ENCODE assay signal across 8 cellular contexts in the genomic region with DNA sequence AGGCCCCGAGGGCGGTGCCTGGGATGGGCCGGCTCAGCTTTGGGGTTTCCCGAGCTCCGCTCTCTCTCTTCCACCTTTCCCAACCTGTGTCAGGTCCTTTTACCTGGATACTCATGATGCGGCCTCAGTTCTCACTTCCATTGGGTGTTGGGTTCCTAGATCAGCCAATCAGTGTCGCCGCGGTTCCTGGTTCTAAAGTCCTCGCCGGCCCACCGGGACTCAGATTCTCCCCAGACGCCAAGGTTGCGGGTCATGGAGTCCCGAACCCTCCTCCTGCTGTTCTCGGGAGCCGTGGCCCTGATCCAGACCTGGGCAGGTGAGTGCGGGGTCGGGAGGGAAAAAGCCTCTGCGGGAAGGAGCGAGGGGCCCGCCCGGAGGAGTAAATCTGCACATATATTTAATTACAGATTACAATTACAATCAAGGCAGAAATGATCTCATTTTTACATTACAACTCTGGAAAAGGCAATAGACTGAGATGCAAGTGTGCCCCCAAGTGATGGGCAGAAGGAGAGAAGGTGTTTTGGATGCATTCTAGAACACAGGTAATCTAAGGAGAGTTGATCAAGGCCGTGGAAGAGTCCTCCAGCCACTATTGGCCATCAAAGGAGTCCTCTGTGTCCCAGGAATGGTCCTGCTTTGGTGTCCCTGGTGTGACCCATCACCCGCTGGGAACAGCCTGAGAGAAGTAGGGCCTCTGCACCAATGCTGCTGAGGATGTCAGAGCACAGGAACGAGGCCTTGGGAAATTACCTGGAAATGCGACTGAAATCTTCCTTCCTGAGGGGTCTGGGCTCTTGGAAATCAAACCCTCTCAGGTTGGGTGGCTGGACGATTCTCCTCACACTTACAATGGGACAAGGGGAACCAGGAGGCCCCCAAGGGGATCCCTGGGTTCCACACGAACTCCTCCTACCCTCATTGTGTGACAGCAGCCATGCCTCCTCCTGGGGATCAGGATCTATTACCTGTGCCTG. TPM values are rescaled to one million over a fixed set of nuclear protein-coding genes. Genes with fewer than 3 reads are reported as not detected.
A peak's percentile ranks its signal among the peaks of the same experiment; 100 is the strongest.
DNase-seq lines count a peak whose midpoint lies in the region; ATAC-seq and TF ChIP-seq lines count a peak whose summit lies in the region.

No MANE protein-coding gene starts in this region.

- peak; percentile 97 for TF ChIP-seq POLR2A in transverse colon (IDR thresholded peaks at IDR 0.05)

- H3K27ac ChIP-seq in SU-DHL-6 (ENCODE audit: low read depth, low read length) (no peak overlapping the region), transverse colon (peak overlapping the region; percentile 76 to 84 (median 80))

- H3K27me3 ChIP-seq in SU-DHL-6 (ENCODE audit: low read length): no peaks in the 10 kb centered on the region
- no peaks in the 10 kb centered on the region for H3K27me3 ChIP-seq in transverse colon

- peaks cover 7 to 23% (median 15%) of the 10 kb centered on the region in 4 donors for H3K4me1 ChIP-seq in transverse colon

- intact Hi-C loops in left ventricle myocardium superior (cut with micrococcal nuclease): no loop called here
- intact Hi-C loops in posterior vena cava (cut with DNase I): no loop called here
- intact Hi-C loops in transverse colon (cut with DNase I; ENCODE audit: low total_unique reads): no loop called here

- no peaks in the 10 kb centered on the region for H4K20me1 ChIP-seq in SU-DHL-6 (ENCODE audit: low read depth, low read length)

- no peak for TF ChIP-seq CTCF in SU-DHL-6 (IDR thresholded peaks at IDR 0.05; ENCODE audit: insufficient read depth, low read length, poor library complexity, severe bottlenecking)
- no peak for TF ChIP-seq CTCF in transverse colon (IDR thresholded peaks at IDR 0.05)

- H3K4me3 ChIP-seq in SU-DHL-6 (ENCODE audit: insufficient read depth, low read length, poor library complexity, severe bottlenecking) (peak overlapping the region; percentile 33), transverse colon (peak overlapping the region; percentile 40 to 69 (median 55))

- H3K79me2 ChIP-seq in SU-DHL-6 (ENCODE audit: insufficient read depth, low read length): no peaks in the 10 kb centered on the region

- no peaks in the 10 kb centered on the region for H3K36me3 ChIP-seq in SU-DHL-6 (ENCODE audit: low read length)
- no peaks in the 10 kb centered on the region for H3K36me3 ChIP-seq in transverse colon

- WGBS in transverse colon (ENCODE audit: low coverage in 1 of 2), 2 donors: 8 to 50% methylated on average over 1 to 29 of the region's 29 CpGs

- peak overlapping the region; percentile 48 for H3K4me2 ChIP-seq in SU-DHL-6 (ENCODE audit: low read depth, low read length, poor library complexity, severe bottlenecking)

- peak overlapping the region; percentile 80 for H2AFZ ChIP-seq in SU-DHL-6 (ENCODE audit: low read depth, low read length, severe bottlenecking)

- no peaks in the 10 kb centered on the region for H3K9me3 ChIP-seq in SU-DHL-6 (ENCODE audit: insufficient read depth, low read length)
- H3K9me3 ChIP-seq in transverse colon: no peaks in the 10 kb centered on the region

- ATAC-seq in GM21381 (IDR thresholded peaks at IDR 0.05; ENCODE audit: unreplicated experiment) (peak; percentile 85), left ventricle myocardium superior (peak; percentile 97)

- no peak for TF ChIP-seq EP300 in transverse colon (IDR thresholded peaks at IDR 0.05; ENCODE audit: low read depth)

- H3K9me2 ChIP-seq in SU-DHL-6 (replicated peaks; ENCODE audit: insufficient read depth, low read length): no peaks in the 10 kb centered on the region

- in situ Hi-C loops in Caki2 (cut with HindIII; ENCODE audit: low pct_unique_long_range_greater_than_20kb, low sequenced_read_pairs): no loop called here
- in situ Hi-C loops in transverse colon (cut with MboI; ENCODE audit: low pct_ligation_motif_present in 1 of 4, low pct_unique_long_range_greater_than_20kb in 1 of 4, low sequenced_read_pairs in 3 of 4): no loop called here

- no peaks in the 10 kb centered on the region for H3F3A ChIP-seq in SU-DHL-6 (ENCODE audit: insufficient read depth)

- DNase-seq in Caki2 (ENCODE audit: low read depth) (peak; percentile 80), HuH-7 (ENCODE audit: low spot score) (peak; percentile 34), amniotic stem cell (lab: John Stamatoyannopoulos, UW) (peak; percentile 53), left ventricle myocardium superior (peak; percentile 82), posterior vena cava (ENCODE audit: low spot score) (peak; percentile 91), transverse colon (peak; percentile 96)

- peak overlapping the region; percentile 16; the same call in 1 of the 2 replicates for H3K9ac ChIP-seq in SU-DHL-6 (ENCODE audit: low read length)

RNA-seq across cellular contexts. Expression of a gene that starts 34.7 kb away (rescaled TPM):
- total RNA-seq in Caki2 (2014; rRNA removed; shearing (Covaris generic); ENCODE audit: low replicate concordance): 11.5 and 18.2 TPM in 2 replicates
- total RNA-seq in left ventricle myocardium superior: 1.7 TPM
- total RNA-seq in posterior vena cava: 1 to 10 TPM; 2.9 to 4.1 TPM
- total RNA-seq in transverse colon: 1 to 10 TPM; 1.4 to 9.7 (median 4.0) TPM

RNA-seq across cellular contexts. Expression of a gene that starts 59.9 kb away (rescaled TPM):
- 28.9 and 34.3 TPM in 2 replicates for total RNA-seq in Caki2 (2014; rRNA removed; shearing (Covaris generic); ENCODE audit: low replicate concordance)
- total RNA-seq in left ventricle myocardium superior (10.3 TPM), posterior vena cava (10 to 100 TPM; 16.5 to 20.5 TPM), transverse colon (10 to 100 TPM in 3 of 4 donors, 1 to 10 TPM in 1; 7.8 to 45.3 (median 19.9) TPM)

Comparison
In these comparisons a context has a peak if more than half of its experiments do, and no peak if none do; other contexts are left out.
1. DNase-seq: peak in every context shown above with its lines; median percentile 96 in transverse colon; 91 in posterior vena cava; 82 in left ventricle myocardium superior; 80 in Caki2; 53 in amniotic stem cell; 34 in HuH-7.